ENCODE assay signal across 1 cellular context in genomic region chr20:23178806-23179205, GRCh38.
TF ChIP-seq lines count a peak whose summit lies in the region.

No MANE protein-coding gene starts in this region.

TF ChIP-seq in K562, 482 proteins besides CTCF, POLR2A, EP300 and RAD21 (continued from another document and continues in another):
- no peak for TF ChIP-seq TRIM24 (IDR thresholded peaks at IDR 0.05)
- TF ChIP-seq ZNF318 (IDR thresholded peaks at IDR 0.05; ENCODE audit: borderline replicate concordance in 1 of 2, low read depth in 1 of 2), result no peak
- TF ChIP-seq, protein P1, sequence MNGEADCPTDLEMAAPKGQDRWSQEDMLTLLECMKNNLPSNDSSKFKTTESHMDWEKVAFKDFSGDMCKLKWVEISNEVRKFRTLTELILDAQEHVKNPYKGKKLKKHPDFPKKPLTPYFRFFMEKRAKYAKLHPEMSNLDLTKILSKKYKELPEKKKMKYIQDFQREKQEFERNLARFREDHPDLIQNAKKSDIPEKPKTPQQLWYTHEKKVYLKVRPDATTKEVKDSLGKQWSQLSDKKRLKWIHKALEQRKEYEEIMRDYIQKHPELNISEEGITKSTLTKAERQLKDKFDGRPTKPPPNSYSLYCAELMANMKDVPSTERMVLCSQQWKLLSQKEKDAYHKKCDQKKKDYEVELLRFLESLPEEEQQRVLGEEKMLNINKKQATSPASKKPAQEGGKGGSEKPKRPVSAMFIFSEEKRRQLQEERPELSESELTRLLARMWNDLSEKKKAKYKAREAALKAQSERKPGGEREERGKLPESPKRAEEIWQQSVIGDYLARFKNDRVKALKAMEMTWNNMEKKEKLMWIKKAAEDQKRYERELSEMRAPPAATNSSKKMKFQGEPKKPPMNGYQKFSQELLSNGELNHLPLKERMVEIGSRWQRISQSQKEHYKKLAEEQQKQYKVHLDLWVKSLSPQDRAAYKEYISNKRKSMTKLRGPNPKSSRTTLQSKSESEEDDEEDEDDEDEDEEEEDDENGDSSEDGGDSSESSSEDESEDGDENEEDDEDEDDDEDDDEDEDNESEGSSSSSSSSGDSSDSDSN (IDR thresholded peaks at IDR 0.05; ENCODE audit: borderline replicate concordance in 1 of 2, low read depth in 2 of 2, low read length in 2 of 2), result no peak
- no peak for TF ChIP-seq NFRKB (IDR thresholded peaks at IDR 0.05; ENCODE audit: low read depth)
- TF ChIP-seq ZNF282 (CRISPR knock-in tag; IDR thresholded peaks at IDR 0.05), result no peak
- TF ChIP-seq SOX6 (IDR thresholded peaks at IDR 0.05), result peak; percentile 83
- TF ChIP-seq SRSF9 (IDR thresholded peaks at IDR 0.05; ENCODE audit: borderline replicate concordance, low read depth, low read length), result no peak
- no peak for TF ChIP-seq RHOXF2B (CRISPR knock-in tag; conservative IDR thresholded peaks at IDR 0.05)
- TF ChIP-seq ARID2 (IDR thresholded peaks at IDR 0.05), result no peak
- TF ChIP-seq CXXC5 (CRISPR knock-in tag; IDR thresholded peaks at IDR 0.05), result 0 out of 2 replicates have a peak, but pooled peaks have one; percentile 20
- TF ChIP-seq TCF7 (IDR thresholded peaks at IDR 0.05; ENCODE audit: borderline replicate concordance), result no peak
- TF ChIP-seq ZSCAN29 (IDR thresholded peaks at IDR 0.05), result no peak
- TF ChIP-seq ZKSCAN8 (CRISPR knock-in tag; IDR thresholded peaks at IDR 0.05), result no peak
- no peak for TF ChIP-seq CREB1 (IDR thresholded peaks at IDR 0.05)
- TF ChIP-seq CREB1 (CRISPR knock-in tag; IDR thresholded peaks at IDR 0.05), result no peak
- no peak for TF ChIP-seq NBN (IDR thresholded peaks at IDR 0.05; ENCODE audit: low read depth)
- TF ChIP-seq, protein P2, sequence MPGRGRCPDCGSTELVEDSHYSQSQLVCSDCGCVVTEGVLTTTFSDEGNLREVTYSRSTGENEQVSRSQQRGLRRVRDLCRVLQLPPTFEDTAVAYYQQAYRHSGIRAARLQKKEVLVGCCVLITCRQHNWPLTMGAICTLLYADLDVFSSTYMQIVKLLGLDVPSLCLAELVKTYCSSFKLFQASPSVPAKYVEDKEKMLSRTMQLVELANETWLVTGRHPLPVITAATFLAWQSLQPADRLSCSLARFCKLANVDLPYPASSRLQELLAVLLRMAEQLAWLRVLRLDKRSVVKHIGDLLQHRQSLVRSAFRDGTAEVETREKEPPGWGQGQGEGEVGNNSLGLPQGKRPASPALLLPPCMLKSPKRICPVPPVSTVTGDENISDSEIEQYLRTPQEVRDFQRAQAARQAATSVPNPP (IDR thresholded peaks at IDR 0.05; ENCODE audit: borderline replicate concordance, insufficient read depth, insufficient read length), result no peak
- no peak; the same call in 1 of the 2 replicates for TF ChIP-seq VEZF1 (CRISPR knock-in tag; IDR thresholded peaks at IDR 0.05)
- 0 out of 2 replicates have a peak, but pooled peaks have one; percentile 26 for TF ChIP-seq SMC3 (conservative IDR thresholded peaks at IDR 0.05; ENCODE audit: insufficient read depth, low read depth, low read length)
- no peak for TF ChIP-seq ZNF695 (CRISPR knock-in tag; IDR thresholded peaks at IDR 0.05)
- no peak for TF ChIP-seq NRF1 (conservative IDR thresholded peaks at IDR 0.05 in 1 of 2, IDR thresholded peaks at IDR 0.05 in 1 of 2)
- no peak for TF ChIP-seq ZNF354B (CRISPR knock-in tag; IDR thresholded peaks at IDR 0.05)
- peak; percentile 69 for TF ChIP-seq GATA2 (CRISPR knock-in tag; IDR thresholded peaks at IDR 0.05)
- no peak for TF ChIP-seq POLR2G (IDR thresholded peaks at IDR 0.05; ENCODE audit: low read depth, low read length)
- no peak for TF ChIP-seq TGIF2 (CRISPR knock-in tag; IDR thresholded peaks at IDR 0.05)
- no peak for TF ChIP-seq ARHGAP35 (IDR thresholded peaks at IDR 0.05; ENCODE audit: partially characterized antibody)
- no peak for TF ChIP-seq DDX20 (tag; IDR thresholded peaks at IDR 0.05; ENCODE audit: low read depth)
- TF ChIP-seq, protein P3, sequence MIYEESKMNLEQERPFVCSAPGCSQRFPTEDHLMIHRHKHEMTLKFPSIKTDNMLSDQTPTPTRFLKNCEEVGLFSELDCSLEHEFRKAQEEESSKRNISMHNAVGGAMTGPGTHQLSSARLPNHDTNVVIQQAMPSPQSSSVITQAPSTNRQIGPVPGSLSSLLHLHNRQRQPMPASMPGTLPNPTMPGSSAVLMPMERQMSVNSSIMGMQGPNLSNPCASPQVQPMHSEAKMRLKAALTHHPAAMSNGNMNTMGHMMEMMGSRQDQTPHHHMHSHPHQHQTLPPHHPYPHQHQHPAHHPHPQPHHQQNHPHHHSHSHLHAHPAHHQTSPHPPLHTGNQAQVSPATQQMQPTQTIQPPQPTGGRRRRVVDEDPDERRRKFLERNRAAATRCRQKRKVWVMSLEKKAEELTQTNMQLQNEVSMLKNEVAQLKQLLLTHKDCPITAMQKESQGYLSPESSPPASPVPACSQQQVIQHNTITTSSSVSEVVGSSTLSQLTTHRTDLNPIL (CRISPR knock-in tag; IDR thresholded peaks at IDR 0.05), result no peak
- no peak for TF ChIP-seq ZNF57 (CRISPR knock-in tag; IDR thresholded peaks at IDR 0.05)
- TF ChIP-seq, protein P4, sequence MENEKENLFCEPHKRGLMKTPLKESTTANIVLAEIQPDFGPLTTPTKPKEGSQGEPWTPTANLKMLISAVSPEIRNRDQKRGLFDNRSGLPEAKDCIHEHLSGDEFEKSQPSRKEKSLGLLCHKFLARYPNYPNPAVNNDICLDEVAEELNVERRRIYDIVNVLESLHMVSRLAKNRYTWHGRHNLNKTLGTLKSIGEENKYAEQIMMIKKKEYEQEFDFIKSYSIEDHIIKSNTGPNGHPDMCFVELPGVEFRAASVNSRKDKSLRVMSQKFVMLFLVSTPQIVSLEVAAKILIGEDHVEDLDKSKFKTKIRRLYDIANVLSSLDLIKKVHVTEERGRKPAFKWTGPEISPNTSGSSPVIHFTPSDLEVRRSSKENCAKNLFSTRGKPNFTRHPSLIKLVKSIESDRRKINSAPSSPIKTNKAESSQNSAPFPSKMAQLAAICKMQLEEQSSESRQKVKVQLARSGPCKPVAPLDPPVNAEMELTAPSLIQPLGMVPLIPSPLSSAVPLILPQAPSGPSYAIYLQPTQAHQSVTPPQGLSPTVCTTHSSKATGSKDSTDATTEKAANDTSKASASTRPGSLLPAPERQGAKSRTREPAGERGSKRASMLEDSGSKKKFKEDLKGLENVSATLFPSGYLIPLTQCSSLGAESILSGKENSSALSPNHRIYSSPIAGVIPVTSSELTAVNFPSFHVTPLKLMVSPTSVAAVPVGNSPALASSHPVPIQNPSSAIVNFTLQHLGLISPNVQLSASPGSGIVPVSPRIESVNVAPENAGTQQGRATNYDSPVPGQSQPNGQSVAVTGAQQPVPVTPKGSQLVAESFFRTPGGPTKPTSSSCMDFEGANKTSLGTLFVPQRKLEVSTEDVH (IDR thresholded peaks at IDR 0.05; ENCODE audit: low read depth, partially characterized antibody), result no peak
- no peak for TF ChIP-seq PBX2 (CRISPR knock-in tag; IDR thresholded peaks at IDR 0.05; ENCODE audit: low read depth)
- TF ChIP-seq PBX2 (tag; conservative IDR thresholded peaks at IDR 0.05; ENCODE audit: low read depth), result no peak
- no peak for TF ChIP-seq ZNF785 (CRISPR knock-in tag; IDR thresholded peaks at IDR 0.05)
- TF ChIP-seq ZNF512 (tag; IDR thresholded peaks at IDR 0.05), result no peak
- TF ChIP-seq RFX5 (IDR thresholded peaks at IDR 0.05; ENCODE audit: low read depth, low read length), result no peak
- TF ChIP-seq ZNF707 (CRISPR knock-in tag; conservative IDR thresholded peaks at IDR 0.05), result no peak
- TF ChIP-seq PCBP2 (IDR thresholded peaks at IDR 0.05; ENCODE audit: low read depth, low read length, poor library complexity, severe bottlenecking), result no peak
